1 cellular context compared by ENCODE assay signal in the genomic region with DNA sequence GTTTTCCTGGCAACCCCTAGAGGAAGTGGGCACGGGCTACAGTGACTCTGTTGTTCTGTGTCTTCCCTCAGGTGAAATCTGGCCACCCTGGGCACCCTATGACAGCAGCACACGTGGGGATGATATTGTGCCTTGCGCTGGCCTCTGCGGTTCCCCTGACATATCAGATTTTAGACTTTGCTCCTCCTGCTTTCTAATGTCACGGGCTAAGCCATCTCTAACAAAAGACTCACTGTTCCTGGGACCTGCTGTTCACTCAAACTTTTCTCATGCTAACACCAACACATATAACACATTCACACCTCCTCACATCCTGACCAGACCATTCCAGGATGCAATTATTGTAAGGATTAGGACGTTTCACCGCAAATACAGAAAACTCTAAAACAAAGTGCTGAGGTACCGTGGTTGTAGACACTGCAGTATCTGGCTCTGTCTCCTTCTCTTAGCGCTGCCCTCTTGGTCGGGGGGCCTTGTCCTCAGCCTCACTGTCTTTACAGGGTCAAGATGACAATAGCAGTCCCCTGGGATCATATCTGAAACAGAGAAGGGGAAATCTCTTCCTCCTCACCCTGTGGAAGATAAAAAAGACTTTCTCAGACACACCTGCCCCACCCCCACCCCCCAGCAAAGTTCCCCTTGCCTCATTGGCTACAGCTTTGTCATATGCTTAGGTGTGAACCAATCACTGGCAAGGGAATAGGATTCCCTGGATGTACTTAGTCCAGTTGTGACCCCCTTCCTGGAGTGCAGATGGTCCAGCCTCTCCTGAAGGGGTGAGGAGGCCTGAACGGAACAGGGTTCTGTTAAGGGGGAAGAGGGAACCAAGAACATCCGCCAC.
TF ChIP-seq lines count a peak whose summit lies in the region.

No MANE protein-coding gene starts in this region.

TF ChIP-seq in HepG2, 621 proteins besides CTCF, POLR2A, EP300 and RAD21 (continued from another document and continues in another):
- TF ChIP-seq, protein P1, sequence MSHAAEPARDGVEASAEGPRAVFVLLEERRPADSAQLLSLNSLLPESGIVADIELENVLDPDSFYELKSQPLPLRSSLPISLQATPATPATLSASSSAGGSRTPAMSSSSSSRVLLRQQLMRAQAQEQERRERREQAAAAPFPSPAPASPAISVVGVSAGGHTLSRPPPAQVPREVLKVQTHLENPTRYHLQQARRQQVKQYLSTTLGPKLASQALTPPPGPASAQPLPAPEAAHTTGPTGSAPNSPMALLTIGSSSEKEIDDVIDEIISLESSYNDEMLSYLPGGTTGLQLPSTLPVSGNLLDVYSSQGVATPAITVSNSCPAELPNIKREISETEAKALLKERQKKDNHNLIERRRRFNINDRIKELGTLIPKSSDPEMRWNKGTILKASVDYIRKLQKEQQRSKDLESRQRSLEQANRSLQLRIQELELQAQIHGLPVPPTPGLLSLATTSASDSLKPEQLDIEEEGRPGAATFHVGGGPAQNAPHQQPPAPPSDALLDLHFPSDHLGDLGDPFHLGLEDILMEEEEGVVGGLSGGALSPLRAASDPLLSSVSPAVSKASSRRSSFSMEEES (CRISPR knock-in tag; IDR thresholded peaks at IDR 0.05): peak; percentile 91
- TF ChIP-seq TAF15 (IDR thresholded peaks at IDR 0.05; ENCODE audit: low read depth, low read length, poor library complexity, severe bottlenecking) (no peak), SIX4 (CRISPR knock-in tag; IDR thresholded peaks at IDR 0.05) (peak; percentile 73), KLF11 (CRISPR knock-in tag; IDR thresholded peaks at IDR 0.05) (no peak), ZNF430 (CRISPR knock-in tag; IDR thresholded peaks at IDR 0.05) (no peak), GATAD1 (CRISPR knock-in tag; IDR thresholded peaks at IDR 0.05) (peak; percentile 47; the same call in 1 of the 2 replicates), SALL2 (CRISPR knock-in tag; IDR thresholded peaks at IDR 0.05) (no peak), HOXA7 (CRISPR knock-in tag; IDR thresholded peaks at IDR 0.05) (no peak), TSC22D2 (CRISPR knock-in tag; IDR thresholded peaks at IDR 0.05; ENCODE audit: borderline replicate concordance) (no peak), ATF1 (CRISPR knock-in tag; IDR thresholded peaks at IDR 0.05) (no peak), KDM6A (CRISPR knock-in tag; IDR thresholded peaks at IDR 0.05; ENCODE audit: low read depth) (no peak), YY1 (IDR thresholded peaks at IDR 0.05; ENCODE audit: insufficient read depth, insufficient replicate concordance, low read depth, low read length) (no peak), YEATS4 (CRISPR knock-in tag; IDR thresholded peaks at IDR 0.05; ENCODE audit: borderline replicate concordance) (no peak), RFXANK (CRISPR knock-in tag; IDR thresholded peaks at IDR 0.05) (no peak), ZNF496 (CRISPR knock-in tag; IDR thresholded peaks at IDR 0.05; ENCODE audit: insufficient replicate concordance) (no peak), SMARCE1 (IDR thresholded peaks at IDR 0.05; ENCODE audit: borderline replicate concordance) (no peak), ZBTB38 (CRISPR knock-in tag; IDR thresholded peaks at IDR 0.05) (peak; percentile 66), ZNF567 (CRISPR knock-in tag; IDR thresholded peaks at IDR 0.05; ENCODE audit: borderline replicate concordance) (0 out of 2 replicates have a peak, but pooled peaks have one; percentile 32), ZNF207 (IDR thresholded peaks at IDR 0.05; ENCODE audit: borderline replicate concordance) (no peak), DR1 (CRISPR knock-in tag; IDR thresholded peaks at IDR 0.05) (no peak), FOXA1 (IDR thresholded peaks at IDR 0.05) (no peak), FOXA1 (CRISPR knock-in tag; IDR thresholded peaks at IDR 0.05) (peak; percentile 38), ZNF577 (CRISPR knock-in tag; IDR thresholded peaks at IDR 0.05; ENCODE audit: borderline replicate concordance, low read depth) (no peak), NCOA1 (CRISPR knock-in tag; IDR thresholded peaks at IDR 0.05) (0 out of 2 replicates have a peak, but pooled peaks have one; percentile 22), ZNF205 (CRISPR knock-in tag; IDR thresholded peaks at IDR 0.05) (0 out of 2 replicates have a peak, but pooled peaks have one; percentile 35), TBX3 (IDR thresholded peaks at IDR 0.05; ENCODE audit: borderline replicate concordance) (peak; percentile 97)
- TF ChIP-seq, protein P2, sequence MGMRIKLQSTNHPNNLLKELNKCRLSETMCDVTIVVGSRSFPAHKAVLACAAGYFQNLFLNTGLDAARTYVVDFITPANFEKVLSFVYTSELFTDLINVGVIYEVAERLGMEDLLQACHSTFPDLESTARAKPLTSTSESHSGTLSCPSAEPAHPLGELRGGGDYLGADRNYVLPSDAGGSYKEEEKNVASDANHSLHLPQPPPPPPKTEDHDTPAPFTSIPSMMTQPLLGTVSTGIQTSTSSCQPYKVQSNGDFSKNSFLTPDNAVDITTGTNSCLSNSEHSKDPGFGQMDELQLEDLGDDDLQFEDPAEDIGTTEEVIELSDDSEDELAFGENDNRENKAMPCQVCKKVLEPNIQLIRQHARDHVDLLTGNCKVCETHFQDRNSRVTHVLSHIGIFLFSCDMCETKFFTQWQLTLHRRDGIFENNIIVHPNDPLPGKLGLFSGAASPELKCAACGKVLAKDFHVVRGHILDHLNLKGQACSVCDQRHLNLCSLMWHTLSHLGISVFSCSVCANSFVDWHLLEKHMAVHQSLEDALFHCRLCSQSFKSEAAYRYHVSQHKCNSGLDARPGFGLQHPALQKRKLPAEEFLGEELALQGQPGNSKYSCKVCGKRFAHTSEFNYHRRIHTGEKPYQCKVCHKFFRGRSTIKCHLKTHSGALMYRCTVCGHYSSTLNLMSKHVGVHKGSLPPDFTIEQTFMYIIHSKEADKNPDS (CRISPR knock-in tag; IDR thresholded peaks at IDR 0.05): peak; percentile 68; the same call in 1 of the 2 replicates
- TF ChIP-seq, protein P3, sequence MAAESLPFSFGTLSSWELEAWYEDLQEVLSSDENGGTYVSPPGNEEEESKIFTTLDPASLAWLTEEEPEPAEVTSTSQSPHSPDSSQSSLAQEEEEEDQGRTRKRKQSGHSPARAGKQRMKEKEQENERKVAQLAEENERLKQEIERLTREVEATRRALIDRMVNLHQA (CRISPR knock-in tag; IDR thresholded peaks at IDR 0.05): no peak
- TF ChIP-seq, protein P4, sequence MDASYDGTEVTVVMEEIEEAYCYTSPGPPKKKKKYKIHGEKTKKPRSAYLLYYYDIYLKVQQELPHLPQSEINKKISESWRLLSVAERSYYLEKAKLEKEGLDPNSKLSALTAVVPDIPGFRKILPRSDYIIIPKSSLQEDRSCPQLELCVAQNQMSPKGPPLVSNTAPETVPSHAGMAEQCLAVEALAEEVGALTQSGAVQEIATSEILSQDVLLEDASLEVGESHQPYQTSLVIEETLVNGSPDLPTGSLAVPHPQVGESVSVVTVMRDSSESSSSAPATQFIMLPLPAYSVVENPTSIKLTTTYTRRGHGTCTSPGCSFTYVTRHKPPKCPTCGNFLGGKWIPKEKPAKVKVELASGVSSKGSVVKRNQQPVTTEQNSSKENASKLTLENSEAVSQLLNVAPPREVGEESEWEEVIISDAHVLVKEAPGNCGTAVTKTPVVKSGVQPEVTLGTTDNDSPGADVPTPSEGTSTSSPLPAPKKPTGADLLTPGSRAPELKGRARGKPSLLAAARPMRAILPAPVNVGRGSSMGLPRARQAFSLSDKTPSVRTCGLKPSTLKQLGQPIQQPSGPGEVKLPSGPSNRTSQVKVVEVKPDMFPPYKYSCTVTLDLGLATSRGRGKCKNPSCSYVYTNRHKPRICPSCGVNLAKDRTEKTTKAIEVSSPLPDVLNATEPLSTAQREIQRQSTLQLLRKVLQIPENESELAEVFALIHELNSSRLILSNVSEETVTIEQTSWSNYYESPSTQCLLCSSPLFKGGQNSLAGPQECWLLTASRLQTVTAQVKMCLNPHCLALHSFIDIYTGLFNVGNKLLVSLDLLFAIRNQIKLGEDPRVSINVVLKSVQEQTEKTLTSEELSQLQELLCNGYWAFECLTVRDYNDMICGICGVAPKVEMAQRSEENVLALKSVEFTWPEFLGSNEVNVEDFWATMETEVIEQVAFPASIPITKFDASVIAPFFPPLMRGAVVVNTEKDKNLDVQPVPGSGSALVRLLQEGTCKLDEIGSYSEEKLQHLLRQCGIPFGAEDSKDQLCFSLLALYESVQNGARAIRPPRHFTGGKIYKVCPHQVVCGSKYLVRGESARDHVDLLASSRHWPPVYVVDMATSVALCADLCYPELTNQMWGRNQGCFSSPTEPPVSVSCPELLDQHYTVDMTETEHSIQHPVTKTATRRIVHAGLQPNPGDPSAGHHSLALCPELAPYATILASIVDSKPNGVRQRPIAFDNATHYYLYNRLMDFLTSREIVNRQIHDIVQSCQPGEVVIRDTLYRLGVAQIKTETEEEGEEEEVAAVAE (CRISPR knock-in tag; IDR thresholded peaks at IDR 0.05; ENCODE audit: borderline replicate concordance): no peak
- TF ChIP-seq, protein P5, sequence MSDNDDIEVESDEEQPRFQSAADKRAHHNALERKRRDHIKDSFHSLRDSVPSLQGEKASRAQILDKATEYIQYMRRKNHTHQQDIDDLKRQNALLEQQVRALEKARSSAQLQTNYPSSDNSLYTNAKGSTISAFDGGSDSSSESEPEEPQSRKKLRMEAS (IDR thresholded peaks at IDR 0.05): peak; percentile 99
- TF ChIP-seq, protein P6, sequence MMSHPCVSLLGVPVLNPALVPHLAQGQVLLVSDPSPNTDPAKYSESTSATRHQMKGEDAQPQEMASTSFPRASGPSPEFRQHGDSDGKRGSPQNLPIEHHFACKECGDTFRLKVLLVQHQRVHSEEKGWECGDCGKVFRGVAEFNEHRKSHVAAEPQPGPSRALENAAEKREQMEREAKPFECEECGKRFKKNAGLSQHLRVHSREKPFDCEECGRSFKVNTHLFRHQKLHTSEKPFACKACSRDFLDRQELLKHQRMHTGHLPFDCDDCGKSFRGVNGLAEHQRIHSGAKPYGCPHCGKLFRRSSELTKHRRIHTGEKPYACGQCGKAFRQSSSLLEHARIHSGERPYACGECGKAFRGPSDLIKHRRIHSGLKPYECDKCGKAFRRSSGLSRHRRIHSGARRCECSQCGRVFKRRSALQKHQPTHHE (CRISPR knock-in tag; IDR thresholded peaks at IDR 0.05; ENCODE audit: borderline replicate concordance): no peak
- TF ChIP-seq, protein P7, sequence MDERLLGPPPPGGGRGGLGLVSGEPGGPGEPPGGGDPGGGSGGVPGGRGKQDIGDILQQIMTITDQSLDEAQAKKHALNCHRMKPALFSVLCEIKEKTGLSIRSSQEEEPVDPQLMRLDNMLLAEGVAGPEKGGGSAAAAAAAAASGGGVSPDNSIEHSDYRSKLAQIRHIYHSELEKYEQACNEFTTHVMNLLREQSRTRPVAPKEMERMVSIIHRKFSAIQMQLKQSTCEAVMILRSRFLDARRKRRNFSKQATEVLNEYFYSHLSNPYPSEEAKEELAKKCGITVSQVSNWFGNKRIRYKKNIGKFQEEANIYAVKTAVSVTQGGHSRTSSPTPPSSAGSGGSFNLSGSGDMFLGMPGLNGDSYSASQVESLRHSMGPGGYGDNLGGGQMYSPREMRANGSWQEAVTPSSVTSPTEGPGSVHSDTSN (CRISPR knock-in tag; IDR thresholded peaks at IDR 0.05): no peak
- TF ChIP-seq, protein P8, sequence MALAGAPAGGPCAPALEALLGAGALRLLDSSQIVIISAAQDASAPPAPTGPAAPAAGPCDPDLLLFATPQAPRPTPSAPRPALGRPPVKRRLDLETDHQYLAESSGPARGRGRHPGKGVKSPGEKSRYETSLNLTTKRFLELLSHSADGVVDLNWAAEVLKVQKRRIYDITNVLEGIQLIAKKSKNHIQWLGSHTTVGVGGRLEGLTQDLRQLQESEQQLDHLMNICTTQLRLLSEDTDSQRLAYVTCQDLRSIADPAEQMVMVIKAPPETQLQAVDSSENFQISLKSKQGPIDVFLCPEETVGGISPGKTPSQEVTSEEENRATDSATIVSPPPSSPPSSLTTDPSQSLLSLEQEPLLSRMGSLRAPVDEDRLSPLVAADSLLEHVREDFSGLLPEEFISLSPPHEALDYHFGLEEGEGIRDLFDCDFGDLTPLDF (CRISPR knock-in tag; IDR thresholded peaks at IDR 0.05): no peak
- TF ChIP-seq, protein P9, sequence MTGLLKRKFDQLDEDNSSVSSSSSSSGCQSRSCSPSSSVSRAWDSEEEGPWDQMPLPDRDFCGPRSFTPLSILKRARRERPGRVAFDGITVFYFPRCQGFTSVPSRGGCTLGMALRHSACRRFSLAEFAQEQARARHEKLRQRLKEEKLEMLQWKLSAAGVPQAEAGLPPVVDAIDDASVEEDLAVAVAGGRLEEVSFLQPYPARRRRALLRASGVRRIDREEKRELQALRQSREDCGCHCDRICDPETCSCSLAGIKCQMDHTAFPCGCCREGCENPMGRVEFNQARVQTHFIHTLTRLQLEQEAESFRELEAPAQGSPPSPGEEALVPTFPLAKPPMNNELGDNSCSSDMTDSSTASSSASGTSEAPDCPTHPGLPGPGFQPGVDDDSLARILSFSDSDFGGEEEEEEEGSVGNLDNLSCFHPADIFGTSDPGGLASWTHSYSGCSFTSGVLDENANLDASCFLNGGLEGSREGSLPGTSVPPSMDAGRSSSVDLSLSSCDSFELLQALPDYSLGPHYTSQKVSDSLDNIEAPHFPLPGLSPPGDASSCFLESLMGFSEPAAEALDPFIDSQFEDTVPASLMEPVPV (CRISPR knock-in tag; IDR thresholded peaks at IDR 0.05): no peak; the same call in none of the 2 replicates
